Comparison of ENCODE assay signal across 8 cellular contexts in the genomic region with DNA sequence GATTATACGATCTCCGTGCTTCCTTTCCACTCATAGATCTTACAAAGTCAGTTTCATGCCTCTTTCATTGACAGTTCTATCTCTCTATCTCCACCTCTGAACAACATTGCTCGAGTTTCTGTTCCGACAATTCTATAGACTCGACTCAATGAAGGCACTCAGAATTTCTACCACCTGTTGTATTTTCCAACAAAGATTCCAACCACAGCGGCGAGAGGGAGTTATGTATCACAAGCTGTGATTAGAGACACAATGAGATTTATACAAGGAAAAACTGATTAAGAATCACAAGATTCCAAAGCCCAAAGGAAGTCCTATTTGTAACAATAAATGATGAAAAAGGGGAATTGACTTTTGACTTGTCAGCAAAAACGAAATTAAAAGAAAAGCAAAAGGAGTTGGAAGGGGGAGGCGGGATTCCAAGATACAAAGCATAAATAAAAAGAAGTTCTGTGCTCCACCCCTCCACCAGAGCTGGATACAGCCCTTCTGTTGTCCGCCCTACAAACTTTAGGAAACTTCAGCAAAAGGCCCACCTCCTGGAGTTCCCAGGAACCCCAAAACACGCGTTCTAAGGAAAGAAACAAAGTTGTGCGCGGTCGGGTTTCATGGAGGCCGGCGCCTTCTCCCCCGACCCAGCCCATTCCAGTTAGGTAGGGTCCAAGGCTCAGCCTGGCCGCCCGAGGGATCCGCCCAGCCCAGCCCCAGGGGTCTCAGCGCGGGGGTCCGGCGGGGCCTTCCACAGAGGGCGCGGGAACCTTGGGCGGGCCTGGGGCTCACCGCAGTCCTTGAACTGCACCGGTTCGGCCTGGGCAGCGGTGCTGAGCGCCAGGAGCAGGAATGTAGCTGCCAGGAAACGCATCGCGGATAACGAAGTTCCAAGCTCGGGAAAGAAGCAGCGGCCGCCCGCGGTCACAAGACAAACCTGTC. TPM values are rescaled to one million over a fixed set of nuclear protein-coding genes. Genes with fewer than 3 reads are reported as not detected.
DNase-seq lines count a peak whose midpoint lies in the region; ATAC-seq and TF ChIP-seq lines count a peak whose summit lies in the region.

A gene (minus strand): TSS at position 893 of the 930 bp plus-strand sequence. CDS start 31 bp downstream, at position 862.

- TF ChIP-seq CTCF in heart right ventricle (IDR thresholded peaks at IDR 0.05) = peak in 1 of 9 donors; percentile 8

- ATAC-seq in HG03139 (IDR thresholded peaks at IDR 0.05; ENCODE audit: unreplicated experiment) (peak; percentile 4), heart right ventricle (no peak)

- intact Hi-C loops in heart right ventricle (cut with DNase I) = loop anchor here in 4 of 10 donors (5.0 to 10.0 kb wide), 4 partner anchors 100 to 130 kb away; a partner anchor contains a TSS

- H3K4me3 Mint-ChIP-seq in activated T-cell treated with anti-CD3 and anti-CD28 coated beads, Interleukin-2, amount 50 U/mL, for 24 hours = no peak within 1 kb of the TSS
- H3K4me3 Mint-ChIP-seq in activated CD4-positive, alpha-beta memory T cell treated with anti-CD3 and anti-CD28 coated beads, Interleukin-2, amount 10 ng/mL, durations not matched to agents 7 days and 5 days = no peak within 1 kb of the TSS

- CTCF ChIA-PET in activated CD4-positive, alpha-beta memory T cell treated with anti-CD3 and anti-CD28 coated beads, Interleukin-2, amount 10 ng/mL, durations not matched to agents 7 days and 5 days (lab: Charles Lee) = interaction anchor here (0.6 to 1.5 kb wide), 5 partner anchors 10 to 202 kb away, joined by 3 to 6 read pairs (median 4); no protein-coding TSS in a partner anchor

- H3K27me3 Mint-ChIP-seq in activated T-cell treated with anti-CD3 and anti-CD28 coated beads, Interleukin-2, amount 50 U/mL, for 24 hours = no peaks in the 10 kb centered on the region
- H3K27me3 Mint-ChIP-seq in activated CD4-positive, alpha-beta memory T cell treated with anti-CD3 and anti-CD28 coated beads, Interleukin-2, amount 10 ng/mL, durations not matched to agents 7 days and 5 days = no peaks in the 10 kb centered on the region

- H3K4me1 ChIP-seq in heart right ventricle (peaks cover 3 to 70% (median 57%) of the 10 kb centered on the region in 9 donors), rectal smooth muscle tissue (ENCODE audit: control insufficient read depth, insufficient read depth, low read length) (peaks cover 10% of the 10 kb centered on the region)

- peaks cover 25% of the 10 kb centered on the region for H3K36me3 Mint-ChIP-seq in activated T-cell treated with anti-CD3 and anti-CD28 coated beads, Interleukin-2, amount 50 U/mL, for 24 hours (ENCODE audit: low read depth)
- peaks cover 4% of the 10 kb centered on the region for H3K36me3 Mint-ChIP-seq in activated CD4-positive, alpha-beta memory T cell treated with anti-CD3 and anti-CD28 coated beads, Interleukin-2, amount 10 ng/mL, durations not matched to agents 7 days and 5 days (ENCODE audit: low read depth)

- no peak for DNase-seq in activated T-cell treated with anti-CD3 and anti-CD28 coated beads, Interleukin-2, amount 50 U/mL, for 24 hours
- no peak for DNase-seq in activated T-cell treated with anti-CD3 and anti-CD28 coated beads, Interleukin-2, amount 50 U/mL, for 48 hours
- no peak for DNase-seq in activated CD4-positive, alpha-beta memory T cell treated with anti-CD3 and anti-CD28 coated beads, Interleukin-2, amount 10 ng/mL, durations not matched to agents 7 days and 5 days
- DNase-seq in heart right ventricle (no peak), NCI-H774 (lab: John Stamatoyannopoulos, UW) (no peak), NCI-H510A treated with DMSO at 0.1 percent for 48 hours (lab: John Stamatoyannopoulos, UW) (no peak)

- H3K27me3 ChIP-seq in heart right ventricle (no peaks in the 10 kb centered on the region), rectal smooth muscle tissue (ENCODE audit: control insufficient read depth, insufficient read depth, low read length) (no peaks in the 10 kb centered on the region)

- H3K27ac Mint-ChIP-seq in activated T-cell treated with anti-CD3 and anti-CD28 coated beads, Interleukin-2, amount 50 U/mL, for 24 hours = peak within 1 kb of the TSS; percentile 91
- peak within 1 kb of the TSS; percentile 77 for H3K27ac Mint-ChIP-seq in activated CD4-positive, alpha-beta memory T cell treated with anti-CD3 and anti-CD28 coated beads, Interleukin-2, amount 10 ng/mL, durations not matched to agents 7 days and 5 days

- H3K36me3 ChIP-seq in heart right ventricle (peaks cover 0 to 31% (median 0%) of the 10 kb centered on the region in 9 donors), rectal smooth muscle tissue (ENCODE audit: control insufficient read depth, insufficient read depth, low read length) (no peaks in the 10 kb centered on the region)

- WGBS in heart right ventricle, 2 donors = 1% methylated on average over 42 of the region's 42 CpGs

- H3K4me3 ChIP-seq in heart right ventricle (peak within 1 kb of the TSS; percentile 66 to 98 (median 88)), rectal smooth muscle tissue (ENCODE audit: low read length) (peak within 1 kb of the TSS; percentile 97)

- peak within 1 kb of the TSS; percentile 73 for H3K9ac ChIP-seq in rectal smooth muscle tissue (ENCODE audit: low read length)

- POLR2A ChIA-PET in activated CD4-positive, alpha-beta memory T cell treated with anti-CD3 and anti-CD28 coated beads, Interleukin-2, amount 10 ng/mL, durations not matched to agents 7 days and 5 days (lab: Charles Lee) = interaction anchor here (0.6 to 1.4 kb wide), 9 partner anchors 10 to 664 kb away, joined by 3 to 6 read pairs (median 3); no protein-coding TSS in a partner anchor

- H3K9me3 ChIP-seq in heart right ventricle = no peaks in the 10 kb centered on the region

- peaks cover 37% of the 10 kb centered on the region for H3K4me1 Mint-ChIP-seq in activated T-cell treated with anti-CD3 and anti-CD28 coated beads, Interleukin-2, amount 50 U/mL, for 24 hours (ENCODE audit: low read depth)
- H3K4me1 Mint-ChIP-seq in activated CD4-positive, alpha-beta memory T cell treated with anti-CD3 and anti-CD28 coated beads, Interleukin-2, amount 10 ng/mL, durations not matched to agents 7 days and 5 days = peaks cover 28% of the 10 kb centered on the region

- H3K27ac ChIP-seq in heart right ventricle = peak within 1 kb of the TSS; percentile 79 to 97 (median 92)
- H3K27ac ChIP-seq in rectal smooth muscle tissue (ENCODE audit: low read depth, low read length) = peak within 1 kb of the TSS; percentile 92

- H3K9me3 Mint-ChIP-seq in activated T-cell treated with anti-CD3 and anti-CD28 coated beads, Interleukin-2, amount 50 U/mL, for 24 hours = no peaks in the 10 kb centered on the region
- no peaks in the 10 kb centered on the region for H3K9me3 Mint-ChIP-seq in activated CD4-positive, alpha-beta memory T cell treated with anti-CD3 and anti-CD28 coated beads, Interleukin-2, amount 10 ng/mL, durations not matched to agents 7 days and 5 days

RNA-seq across cellular contexts. Expression of the gene that starts here (rescaled TPM):
- 10 to 100 TPM; 65.1 to 66.5 TPM for total RNA-seq in activated CD4-positive, alpha-beta memory T cell treated with anti-CD3 and anti-CD28 coated beads, Interleukin-2, amount 10 ng/mL, durations not matched to agents 7 days and 5 days
- total RNA-seq in heart right ventricle = 100 to 1,000 TPM in 5 of 10 donors, 10 to 100 TPM in 5; 70.0 to 258 (median 96.0) TPM
- polyA plus RNA-seq in heart right ventricle = 100 to 1,000 TPM; 130 to 148 TPM
